1 cellular context compared by ENCODE assay signal in the genomic region with DNA sequence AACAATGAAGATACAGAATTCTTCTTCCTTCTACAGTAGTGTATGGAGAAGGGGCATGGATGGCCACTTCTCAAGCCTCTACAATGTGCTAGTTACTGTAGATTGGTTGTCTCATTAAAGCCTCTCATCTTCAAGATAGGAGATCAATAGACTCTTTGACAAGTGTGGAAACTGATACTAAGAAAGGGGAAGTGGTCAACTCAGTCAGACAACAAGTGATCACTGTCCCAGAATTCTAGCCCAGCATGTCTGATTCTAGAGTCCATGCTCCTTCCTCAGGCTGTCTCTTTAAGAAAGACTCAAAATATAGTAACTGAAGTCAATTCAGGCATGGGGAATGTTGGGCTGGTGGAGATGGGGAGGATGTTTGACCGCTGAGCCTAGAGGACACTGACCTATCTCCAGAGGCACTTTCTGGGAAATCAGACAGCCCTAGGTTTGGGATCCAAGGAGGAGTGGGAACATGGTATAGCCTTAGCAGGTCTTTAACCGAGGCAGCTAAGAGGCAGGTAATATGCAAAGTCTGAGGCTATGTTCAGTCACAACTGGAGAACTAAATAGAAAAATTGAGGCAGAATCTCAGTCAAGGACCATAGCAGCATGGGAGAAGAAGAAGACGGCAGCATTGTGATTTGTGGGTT.
TF ChIP-seq lines count a peak whose summit lies in the region.

No MANE protein-coding gene starts in this region.

TF ChIP-seq in IMR-90, 13 proteins besides CTCF, POLR2A, EP300 and RAD21:
- TF ChIP-seq MAFK (IDR thresholded peaks at IDR 0.05; ENCODE audit: low read depth, low read length) (no peak), MXI1 (IDR thresholded peaks at IDR 0.05; ENCODE audit: borderline replicate concordance, low read depth, low read length) (no peak), RFX5 (IDR thresholded peaks at IDR 0.05; ENCODE audit: low read depth, low read length) (no peak), SMC3 (IDR thresholded peaks at IDR 0.05; ENCODE audit: low read depth, low read length) (no peak), BHLHE40 (IDR thresholded peaks at IDR 0.05; ENCODE audit: low read depth, low read length) (no peak), MAZ (IDR thresholded peaks at IDR 0.05; ENCODE audit: borderline replicate concordance, low read depth, low read length) (no peak), CEBPB (IDR thresholded peaks at IDR 0.05; ENCODE audit: low read depth, low read length) (no peak), CHD1 (IDR thresholded peaks at IDR 0.05; ENCODE audit: low read depth, low read length) (no peak), NFE2L2 (IDR thresholded peaks at IDR 0.05; ENCODE audit: low read depth, low read length) (no peak), RCOR1 (IDR thresholded peaks at IDR 0.05; ENCODE audit: insufficient replicate concordance, low read length) (no peak), FOS (IDR thresholded peaks at IDR 0.05; ENCODE audit: low read depth, low read length) (no peak)
- TF ChIP-seq, protein P1, sequence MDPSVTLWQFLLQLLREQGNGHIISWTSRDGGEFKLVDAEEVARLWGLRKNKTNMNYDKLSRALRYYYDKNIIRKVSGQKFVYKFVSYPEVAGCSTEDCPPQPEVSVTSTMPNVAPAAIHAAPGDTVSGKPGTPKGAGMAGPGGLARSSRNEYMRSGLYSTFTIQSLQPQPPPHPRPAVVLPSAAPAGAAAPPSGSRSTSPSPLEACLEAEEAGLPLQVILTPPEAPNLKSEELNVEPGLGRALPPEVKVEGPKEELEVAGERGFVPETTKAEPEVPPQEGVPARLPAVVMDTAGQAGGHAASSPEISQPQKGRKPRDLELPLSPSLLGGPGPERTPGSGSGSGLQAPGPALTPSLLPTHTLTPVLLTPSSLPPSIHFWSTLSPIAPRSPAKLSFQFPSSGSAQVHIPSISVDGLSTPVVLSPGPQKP (IDR thresholded peaks at IDR 0.05; ENCODE audit: borderline replicate concordance, low read depth, low read length): no peak
- TF ChIP-seq, protein P2, sequence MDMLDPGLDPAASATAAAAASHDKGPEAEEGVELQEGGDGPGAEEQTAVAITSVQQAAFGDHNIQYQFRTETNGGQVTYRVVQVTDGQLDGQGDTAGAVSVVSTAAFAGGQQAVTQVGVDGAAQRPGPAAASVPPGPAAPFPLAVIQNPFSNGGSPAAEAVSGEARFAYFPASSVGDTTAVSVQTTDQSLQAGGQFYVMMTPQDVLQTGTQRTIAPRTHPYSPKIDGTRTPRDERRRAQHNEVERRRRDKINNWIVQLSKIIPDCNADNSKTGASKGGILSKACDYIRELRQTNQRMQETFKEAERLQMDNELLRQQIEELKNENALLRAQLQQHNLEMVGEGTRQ (IDR thresholded peaks at IDR 0.05; ENCODE audit: low read depth, low read length): no peak
